1 cellular context compared by ENCODE assay signal in the genomic region with DNA sequence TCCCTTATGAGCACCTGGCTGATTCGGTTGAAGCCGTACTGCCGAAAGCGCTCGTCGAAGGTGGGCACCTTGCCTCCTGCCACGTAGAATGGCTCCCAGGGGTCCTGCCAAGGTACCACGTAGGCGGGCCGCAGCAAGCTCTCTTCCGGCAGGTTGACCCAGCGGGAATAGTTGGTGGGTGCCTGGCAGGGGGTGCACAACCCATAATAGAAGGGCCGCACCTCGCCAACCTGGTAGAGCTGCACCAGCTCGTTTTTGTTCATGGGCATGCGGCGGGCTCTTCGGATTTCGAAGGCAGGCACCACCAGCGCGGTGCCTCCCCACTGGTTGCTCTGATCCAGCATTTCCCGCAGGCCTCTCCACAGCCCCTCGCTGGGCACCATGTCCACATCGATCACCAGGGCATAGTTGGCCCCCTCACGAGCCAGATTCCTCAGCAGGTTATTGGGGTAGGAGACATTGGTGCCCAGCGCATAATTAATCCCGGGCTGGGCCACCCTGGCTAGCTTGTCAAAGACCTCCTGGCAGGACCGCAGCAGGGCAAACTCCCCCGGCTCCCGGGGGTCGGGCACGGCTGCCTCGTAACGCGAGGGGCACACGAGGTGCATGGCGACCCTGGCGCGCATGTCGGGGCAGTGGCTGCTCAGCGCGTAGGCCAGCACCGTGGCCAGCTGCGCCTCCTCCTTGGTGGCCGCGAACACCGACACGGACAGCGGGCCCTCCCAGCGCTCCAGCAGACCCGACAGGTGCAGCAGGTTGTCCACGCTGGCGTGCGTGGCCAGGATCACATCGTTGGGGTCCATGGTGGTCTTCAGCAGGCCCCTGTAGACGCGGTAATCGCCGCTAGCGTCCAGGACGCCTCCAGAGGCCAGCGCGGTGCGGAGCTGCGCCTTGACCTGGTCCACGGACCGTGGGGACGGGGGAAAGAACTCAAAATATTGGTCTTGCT.
TF ChIP-seq lines count a peak whose summit lies in the region.

No MANE protein-coding gene starts in this region.

TF ChIP-seq in IMR-90, 13 proteins besides CTCF, POLR2A, EP300 and RAD21 (continued from another document):
- TF ChIP-seq, protein P1, sequence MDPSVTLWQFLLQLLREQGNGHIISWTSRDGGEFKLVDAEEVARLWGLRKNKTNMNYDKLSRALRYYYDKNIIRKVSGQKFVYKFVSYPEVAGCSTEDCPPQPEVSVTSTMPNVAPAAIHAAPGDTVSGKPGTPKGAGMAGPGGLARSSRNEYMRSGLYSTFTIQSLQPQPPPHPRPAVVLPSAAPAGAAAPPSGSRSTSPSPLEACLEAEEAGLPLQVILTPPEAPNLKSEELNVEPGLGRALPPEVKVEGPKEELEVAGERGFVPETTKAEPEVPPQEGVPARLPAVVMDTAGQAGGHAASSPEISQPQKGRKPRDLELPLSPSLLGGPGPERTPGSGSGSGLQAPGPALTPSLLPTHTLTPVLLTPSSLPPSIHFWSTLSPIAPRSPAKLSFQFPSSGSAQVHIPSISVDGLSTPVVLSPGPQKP (IDR thresholded peaks at IDR 0.05; ENCODE audit: borderline replicate concordance, low read depth, low read length): no peak
- TF ChIP-seq MXI1 (IDR thresholded peaks at IDR 0.05; ENCODE audit: borderline replicate concordance, low read depth, low read length) (no peak), SMC3 (IDR thresholded peaks at IDR 0.05; ENCODE audit: low read depth, low read length) (no peak), RCOR1 (IDR thresholded peaks at IDR 0.05; ENCODE audit: insufficient replicate concordance, low read length) (no peak), NFE2L2 (IDR thresholded peaks at IDR 0.05; ENCODE audit: low read depth, low read length) (no peak), MAFK (IDR thresholded peaks at IDR 0.05; ENCODE audit: low read depth, low read length) (no peak), BHLHE40 (IDR thresholded peaks at IDR 0.05; ENCODE audit: low read depth, low read length) (no peak), FOS (IDR thresholded peaks at IDR 0.05; ENCODE audit: low read depth, low read length) (no peak), MAZ (IDR thresholded peaks at IDR 0.05; ENCODE audit: borderline replicate concordance, low read depth, low read length) (no peak), RFX5 (IDR thresholded peaks at IDR 0.05; ENCODE audit: low read depth, low read length) (no peak)
